ENCODE assay signal across 19 cellular contexts in the genomic region with DNA sequence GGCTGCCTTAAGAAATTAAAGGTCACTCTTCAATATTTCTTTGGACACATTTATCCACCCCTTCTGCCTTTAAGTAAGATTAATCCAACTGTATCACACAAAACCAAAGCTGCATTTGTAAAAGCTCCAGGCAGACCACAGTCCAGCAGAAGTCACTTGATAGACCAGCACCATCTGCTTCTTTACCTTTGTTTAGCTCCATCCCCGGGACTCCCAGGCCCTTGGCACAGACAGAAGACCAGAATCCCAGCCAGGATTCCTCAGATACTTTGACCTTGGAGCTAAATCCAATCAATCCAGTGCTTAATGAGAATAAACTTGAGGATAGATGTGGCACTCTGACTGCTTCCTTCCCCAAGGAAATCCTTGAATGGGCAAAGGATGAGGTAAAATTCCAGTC.
"Had no signal": no experiment of that assay in that cellular context is flagged by ENCODE, and none has a peak within 500 bp of the region (broad histone marks: within the 10 kb centered on the region; RNA-seq: fewer than 3 reads in every experiment).

No MANE protein-coding gene starts in this region.

- ATAC-seq: T-cell had no signal

- H3K9me3 ChIP-seq: SJSA1, SK-N-SH had no signal

- H3K4me3 ChIP-seq: SJSA1 had no signal

- H3K27me3 ChIP-seq: SJSA1 had no signal

- H3K27ac ChIP-seq: SJSA1 had no signal

- H3K36me3 ChIP-seq: SJSA1 had no signal

- DNase-seq: KBM-7, MV-4-11, NCI-H1048, NCI-H1105, NCI-H1417 treated with DMSO at 0.1 percent for 48 hours, NCI-H1694, NCI-H187 treated with DMSO at 0.1 percent for 48 hours, NCI-H2029 treated with DMSO at 0.1 percent for 48 hours, NCI-H2227 treated with DMSO at 0.1 percent for 48 hours, NCI-H524, NCI-H526 treated with DMSO at 0.1 percent for 48 hours, NCI-H748 treated with DMSO at 0.1 percent for 48 hours, Right ventricle myocardium superior, RPMI8226, SIG-M5, SK-N-SH, SW 1271, T-cell had no signal
